In the genomic region with DNA sequence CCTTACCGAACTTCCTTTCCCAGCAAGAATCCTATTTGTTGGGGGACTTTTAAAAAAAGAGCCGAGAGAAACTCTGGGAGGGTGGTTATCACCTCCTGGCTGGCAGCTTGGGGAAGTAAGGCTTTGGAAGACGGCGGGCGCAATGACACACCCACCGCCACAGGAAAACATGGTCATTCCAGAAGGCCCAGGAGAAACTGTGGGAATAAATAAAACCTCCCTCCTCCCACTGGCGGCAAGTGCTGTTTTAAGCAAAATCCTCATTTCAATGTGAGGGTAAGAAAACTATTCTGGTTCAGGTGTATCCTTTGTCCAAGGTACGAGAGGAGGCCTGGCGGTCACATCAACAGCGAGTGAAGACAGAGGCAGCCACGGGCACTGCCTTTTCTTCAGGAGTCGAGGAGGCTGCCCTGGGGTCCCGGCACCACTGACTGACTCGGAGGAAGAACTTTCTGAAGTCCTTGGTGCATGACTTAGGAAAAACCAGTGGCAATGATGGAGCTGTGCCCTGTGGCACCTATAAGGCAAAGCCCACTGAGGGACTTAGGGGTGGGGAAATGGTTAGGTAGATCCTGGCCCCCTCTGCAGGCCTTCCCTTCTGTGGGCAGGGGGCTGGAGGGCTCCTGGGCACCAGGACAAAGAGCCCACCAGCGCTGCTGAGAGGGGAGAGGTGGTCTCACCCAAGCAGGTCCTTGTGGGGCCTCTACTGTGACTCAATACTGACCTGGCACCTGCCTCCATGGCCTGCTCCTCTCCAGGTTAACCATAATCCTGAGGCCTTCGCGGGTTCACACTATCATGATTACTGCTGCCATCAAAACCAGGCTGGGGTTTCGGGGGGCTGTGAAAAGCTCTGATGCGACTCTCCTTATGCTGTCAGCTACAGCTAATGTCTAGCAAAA, we compare ENCODE assay signal across 9 cellular contexts. TPM values are rescaled to one million over a fixed set of nuclear protein-coding genes. Genes with fewer than 3 reads are reported as not detected.
DNase-seq lines count a peak whose midpoint lies in the region; ATAC-seq and TF ChIP-seq lines count a peak whose summit lies in the region.
"Had no signal": no experiment of that assay in that cellular context is flagged by ENCODE, and none has a peak within 500 bp of the region (broad histone marks: within the 10 kb centered on the region; RNA-seq: fewer than 3 reads in every experiment).

No MANE protein-coding gene starts in this region.

- H3K36me3 Mint-ChIP-seq in activated CD4-positive, alpha-beta T cell treated with anti-CD3 and anti-CD28 coated beads, Interleukin-2, amount 10 ng/mL, durations not matched to agents 7 days and 5 days (ENCODE audit: low read depth): peaks cover 32% of the 10 kb centered on the region
- peaks cover 10% of the 10 kb centered on the region for H3K36me3 Mint-ChIP-seq in mesothelial cell of epicardium

- H3K9me3 ChIP-seq in body of pancreas (no peaks in the 10 kb centered on the region), thyroid gland (no peaks in the 10 kb centered on the region)

- H3K4me3 Mint-ChIP-seq in activated CD4-positive, alpha-beta T cell treated with anti-CD3 and anti-CD28 coated beads, Interleukin-2, amount 10 ng/mL, durations not matched to agents 7 days and 5 days: no peak overlapping the region
- H3K4me3 Mint-ChIP-seq in mesothelial cell of epicardium: no peak overlapping the region

- H3K9me3 Mint-ChIP-seq in activated CD4-positive, alpha-beta T cell treated with anti-CD3 and anti-CD28 coated beads, Interleukin-2, amount 10 ng/mL, durations not matched to agents 7 days and 5 days: no peaks in the 10 kb centered on the region
- no peaks in the 10 kb centered on the region for H3K9me3 Mint-ChIP-seq in mesothelial cell of epicardium

- H3K4me3 ChIP-seq in body of pancreas (no peak overlapping the region), thyroid gland (replicated peaks in 1 of 3) (no peak overlapping the region)

- DNase-seq in activated CD4-positive, alpha-beta T cell treated with anti-CD3 and anti-CD28 coated beads, Interleukin-2, amount 10 ng/mL, durations not matched to agents 7 days and 5 days: no peak
- no peak for DNase-seq in activated CD4-positive, alpha-beta T cell treated with anti-CD3 and anti-CD28 coated beads for 1 hour
- DNase-seq in body of pancreas (no peak), mesothelial cell of epicardium (ENCODE audit: low spot score in 2 of 2, unreplicated experiment in 2 of 2) (no peak), thyroid gland (no peak)
- DNase-seq in effector CD8-positive, alpha-beta T cell (lab: John Stamatoyannopoulos, UW): no peak
- DNase-seq: activated CD4-positive, CD25-positive, alpha-beta regulatory T cell had no signal

- H3K27ac Mint-ChIP-seq in activated CD4-positive, alpha-beta T cell treated with anti-CD3 and anti-CD28 coated beads, Interleukin-2, amount 10 ng/mL, durations not matched to agents 7 days and 5 days: peak overlapping the region; percentile 85
- peak overlapping the region; percentile 93 for H3K27ac Mint-ChIP-seq in mesothelial cell of epicardium

- POLR2A ChIA-PET in activated CD4-positive, alpha-beta T cell treated with anti-CD3 and anti-CD28 coated beads, Interleukin-2, amount 10 ng/mL, durations not matched to agents 7 days and 5 days (lab: Charles Lee): interaction anchor here (1.0 kb wide), 2 partner anchors 60 to 85 kb away, joined by 3 read pairs; partner anchors contain the start of gene DDIT4

- intact Hi-C loops in body of pancreas (cut with DNase I) (no loop called here), thyroid gland (cut with DNase I) (loop anchor here (10.0 kb wide), 1 partner anchor 379 kb away; no protein-coding TSS in a partner anchor)

- H3K27me3 Mint-ChIP-seq in activated CD4-positive, alpha-beta T cell treated with anti-CD3 and anti-CD28 coated beads, Interleukin-2, amount 10 ng/mL, durations not matched to agents 7 days and 5 days: no peaks in the 10 kb centered on the region
- H3K27me3 Mint-ChIP-seq in mesothelial cell of epicardium (ENCODE audit: low read depth): no peaks in the 10 kb centered on the region

- H3K27ac ChIP-seq in body of pancreas (peak overlapping the region; percentile 79 to 99 (median 92)), thyroid gland (peak overlapping the region; percentile 82 to 98 (median 97))

- CTCF ChIA-PET in activated CD4-positive, alpha-beta T cell treated with anti-CD3 and anti-CD28 coated beads, Interleukin-2, amount 10 ng/mL, durations not matched to agents 7 days and 5 days (lab: Charles Lee): interaction anchor here (0.7 to 5.8 kb wide), 11 partner anchors 10 to 284 kb away, joined by 3 to 37 read pairs (median 6); partner anchors contain the start of gene DDIT4

- ATAC-seq in body of pancreas (no peak), GM18909 (IDR thresholded peaks at IDR 0.05; ENCODE audit: poor library complexity, unreplicated experiment) (no peak), GM18502 (IDR thresholded peaks at IDR 0.05; ENCODE audit: poor library complexity, unreplicated experiment) (no peak)

- TF ChIP-seq POLR2A in body of pancreas (IDR thresholded peaks at IDR 0.05): no peak
- no peak for TF ChIP-seq POLR2A in thyroid gland (IDR thresholded peaks at IDR 0.05)

- H3K36me3 ChIP-seq in body of pancreas (replicated peaks in 1 of 2; ENCODE audit: insufficient read depth in 1 of 2, low read depth in 2 of 2) (no peaks in the 10 kb centered on the region), thyroid gland (peaks cover 31 to 32% of the 10 kb centered on the region in 2 donors)

- WGBS in body of pancreas, 2 donors: 76 to 93% methylated on average over 19 of the region's 19 CpGs
- 88 to 91% methylated on average over 18 to 19 of the region's 19 CpGs for WGBS in thyroid gland, 2 donors

- TF ChIP-seq CTCF in body of pancreas (IDR thresholded peaks at IDR 0.05): no peak
- TF ChIP-seq CTCF in mesothelial cell of epicardium (IDR thresholded peaks at IDR 0.05; ENCODE audit: unreplicated experiment): no peak
- no peak for TF ChIP-seq CTCF in thyroid gland (IDR thresholded peaks at IDR 0.05)

- peaks cover 86% of the 10 kb centered on the region for H3K4me1 Mint-ChIP-seq in activated CD4-positive, alpha-beta T cell treated with anti-CD3 and anti-CD28 coated beads, Interleukin-2, amount 10 ng/mL, durations not matched to agents 7 days and 5 days
- H3K4me1 Mint-ChIP-seq in mesothelial cell of epicardium: peaks cover 56% of the 10 kb centered on the region

- H3K4me1 ChIP-seq in body of pancreas: peaks cover 92% of the 10 kb centered on the region
- H3K4me1 ChIP-seq in thyroid gland: peaks cover 53 to 83% of the 10 kb centered on the region in 2 donors

- H3K27me3 ChIP-seq in body of pancreas: no peaks in the 10 kb centered on the region
- H3K27me3 ChIP-seq in thyroid gland: no peaks in the 10 kb centered on the region

RNA-seq across cellular contexts. Expression of gene DNAJB12, which starts 21.4 kb away (rescaled TPM):
- total RNA-seq in activated CD4-positive, alpha-beta T cell treated with anti-CD3 and anti-CD28 coated beads, Interleukin-2, amount 10 ng/mL, durations not matched to agents 7 days and 5 days: 10 to 100 TPM; 31.8 to 34.5 TPM
- total RNA-seq in body of pancreas: 10 to 100 TPM; 19.2 to 24.1 TPM
- 31.4 to 35.3 TPM (median 32.1 TPM) in 3 replicates for total RNA-seq in mesothelial cell of epicardium
- total RNA-seq in thyroid gland: 10 to 100 TPM; 31.6 to 49.7 (median 44.1) TPM

RNA-seq across cellular contexts. Expression of gene DDIT4, which starts 59.6 kb away (rescaled TPM):
- total RNA-seq in activated CD4-positive, alpha-beta T cell treated with anti-CD3 and anti-CD28 coated beads, Interleukin-2, amount 10 ng/mL, durations not matched to agents 7 days and 5 days: 100 to 1,000 TPM; 166 to 189 TPM
- total RNA-seq in body of pancreas: 100 to 1,000 TPM; 238 to 269 TPM
- 61.6 to 62.5 TPM (median 61.9 TPM) in 3 replicates for total RNA-seq in mesothelial cell of epicardium
- total RNA-seq in thyroid gland: 100 to 1,000 TPM in 3 of 4 donors, 10 to 100 TPM in 1; 93.0 to 309 (median 134) TPM
